In the genomic region with DNA sequence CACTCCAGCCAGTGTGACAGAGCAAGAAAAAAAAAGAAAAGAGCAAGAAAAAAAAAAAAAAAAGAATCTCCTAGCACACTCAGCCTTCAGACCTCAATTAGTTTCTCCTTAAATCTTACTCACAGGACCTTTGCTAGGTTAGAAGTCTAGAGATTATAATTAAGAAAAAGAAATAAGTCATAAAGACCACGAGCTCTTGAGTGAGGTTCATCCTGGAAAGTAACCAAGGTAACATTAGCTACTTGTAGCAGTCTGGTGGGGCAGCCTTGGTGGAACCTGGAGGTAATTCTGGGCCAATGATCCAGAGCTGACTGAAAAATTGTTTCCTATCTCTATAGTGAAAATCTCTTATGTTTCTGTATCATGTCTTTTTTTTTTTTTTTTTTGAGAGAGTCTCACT, we compare ENCODE assay signal across 19 cellular contexts. TPM values are rescaled to one million over a fixed set of nuclear protein-coding genes. Genes with fewer than 3 reads are reported as not detected.
A peak's percentile ranks its signal among the peaks of the same experiment; 100 is the strongest.
DNase-seq lines count a peak whose midpoint lies in the region; ATAC-seq, FAIRE-seq and TF ChIP-seq lines count a peak whose summit lies in the region.
"Had no signal": no experiment of that assay in that cellular context is flagged by ENCODE, and none has a peak within 500 bp of the region (broad histone marks: within the 10 kb centered on the region; RNA-seq: fewer than 3 reads in every experiment).

No MANE protein-coding gene starts in this region.

- no peaks in the 10 kb centered on the region for H3K79me2 ChIP-seq in endothelial cell of umbilical vein (ENCODE audit: control insufficient read depth, insufficient read depth, low read length)

- no peaks in the 10 kb centered on the region for H3K27me3 ChIP-seq in endothelial cell of umbilical vein (ENCODE audit: control insufficient read depth in 2 of 2, insufficient read depth in 2 of 2, low read length in 2 of 2)
- H3K27me3 ChIP-seq: BLaER1 had no signal

- no peaks in the 10 kb centered on the region for H3K36me3 Mint-ChIP-seq in activated CD4-positive, alpha-beta memory T cell treated with anti-CD3 and anti-CD28 coated beads for 36 hours
- H3K36me3 Mint-ChIP-seq in activated CD4-positive, alpha-beta memory T cell treated with anti-CD3 and anti-CD28 coated beads, Interleukin-2, amount 10 ng/mL, durations not matched to agents 7 days and 5 days (ENCODE audit: low read depth): no peaks in the 10 kb centered on the region
- H3K36me3 Mint-ChIP-seq in activated T-helper 1 cell treated with anti-CD3 and anti-CD28 coated beads, Interleukin-12 subunit alpha, Interleukin-12 subunit beta, Interleukin-2, Interleukin-4 antibody, amounts not matched to agents 30 ng/mL and 10 ng/mL and 1 ng/mL, durations not matched to agents 14 hours and 24 hours and 36 hours (ENCODE audit: low read depth): no peaks in the 10 kb centered on the region
- H3K36me3 Mint-ChIP-seq: CD14-positive monocyte; CD4-positive, alpha-beta memory T cell had no signal

- no peak overlapping the region for H3K27ac ChIP-seq in endothelial cell of umbilical vein (ENCODE audit: insufficient read depth, low read depth, low read length)
- H3K27ac ChIP-seq: BLaER1 had no signal

- no peak overlapping the region for H2AFZ ChIP-seq in endothelial cell of umbilical vein (ENCODE audit: low read depth, low read length)
- H2AFZ ChIP-seq: GM23248 had no signal

- H3K4me1 ChIP-seq in endothelial cell of umbilical vein (ENCODE audit: control insufficient read depth, extremely low read depth, insufficient read depth, low read length): no peaks in the 10 kb centered on the region

- H3K9ac ChIP-seq in endothelial cell of umbilical vein (replicated peaks; ENCODE audit: extremely low read depth, insufficient read depth, low read length): no peak overlapping the region
- H3K9ac ChIP-seq: BLaER1, GM23248 had no signal

- no peak for TF ChIP-seq POLR2A in endothelial cell of umbilical vein (IDR thresholded peaks at IDR 0.05; ENCODE audit: low read depth, low read length)

- no peak for TF ChIP-seq CTCF in endothelial cell of umbilical vein (IDR thresholded peaks at IDR 0.05; ENCODE audit: extremely low read depth in 1 of 2, insufficient read depth in 1 of 2, low read depth in 1 of 2, low read length in 2 of 2)

- peak; percentile 12 for DNase-seq in activated CD4-positive, alpha-beta memory T cell treated with anti-CD3 and anti-CD28 coated beads for 36 hours
- no peak for DNase-seq in activated CD4-positive, alpha-beta memory T cell treated with anti-CD3 and anti-CD28 coated beads, Interleukin-2, amount 10 ng/mL, durations not matched to agents 7 days and 5 days
- peak; percentile 2 for DNase-seq in stimulated activated CD4-positive, alpha-beta T cell treated with anti-CD3 and anti-CD28 coated beads, Interleukin-1b, Interleukin-23, amount 100 ng/mL, for 48 hours
- no peak for DNase-seq in stimulated activated CD4-positive, alpha-beta T cell treated with anti-CD3 and anti-CD28 coated beads, Interleukin-15, amount 100 ng/mL, for 24 hours
- DNase-seq in endothelial cell of umbilical vein (ENCODE audit: low read depth, low spot score) (no peak), NCI-H2196 (lab: John Stamatoyannopoulos, UW; ENCODE audit: unreplicated experiment) (no peak)
- no peak for DNase-seq in stimulated activated naive CD8-positive, alpha-beta T cell treated with anti-CD3 and anti-CD28 coated beads, Interleukin-15, amount 100 ng/mL, for 72 hours
- no peak for DNase-seq in activated T-helper 1 cell treated with anti-CD3 and anti-CD28 coated beads, Interleukin-12 subunit alpha, Interleukin-12 subunit beta, Interleukin-2, Interleukin-4 antibody, amounts not matched to agents 30 ng/mL and 10 ng/mL and 1 ng/mL, durations not matched to agents 14 hours and 24 hours and 36 hours (ENCODE audit: low spot score)
- DNase-seq: 8988T; CD4-positive, alpha-beta memory T cell; DMS153; DMS79; GDM1 had no signal

- no peaks in the 10 kb centered on the region for H3K36me3 ChIP-seq in endothelial cell of umbilical vein (ENCODE audit: control insufficient read depth in 2 of 2, extremely low read depth in 1 of 2, insufficient read depth in 2 of 2, low read length in 2 of 2)
- H3K36me3 ChIP-seq: BLaER1 had no signal

- POLR2A ChIA-PET in activated CD4-positive, alpha-beta memory T cell treated with anti-CD3 and anti-CD28 coated beads for 36 hours (lab: Charles Lee): interaction anchor here (1.2 kb wide), 1 partner anchor 36 kb away, joined by 3 read pairs; no protein-coding TSS in a partner anchor
- POLR2A ChIA-PET in activated CD4-positive, alpha-beta memory T cell treated with anti-CD3 and anti-CD28 coated beads, Interleukin-2, amount 10 ng/mL, durations not matched to agents 7 days and 5 days (lab: Charles Lee): no interaction called here
- POLR2A ChIA-PET in endothelial cell of umbilical vein (lab: Charles Lee): no interaction called here

- no peaks in the 10 kb centered on the region for H4K20me1 ChIP-seq in endothelial cell of umbilical vein (replicated peaks; ENCODE audit: control insufficient read depth, extremely low read depth, insufficient read depth, low read length)
- H4K20me1 ChIP-seq: BLaER1 had no signal

- H3K9me3 ChIP-seq in endothelial cell of umbilical vein (replicated peaks; ENCODE audit: control insufficient read depth, insufficient read depth, low read length): no peaks in the 10 kb centered on the region
- H3K9me3 ChIP-seq: BLaER1 had no signal

- no peak overlapping the region for H3K4me3 ChIP-seq in endothelial cell of umbilical vein (replicated peaks in 1 of 3; ENCODE audit: insufficient read depth in 1 of 3, low read depth in 1 of 3, low read length in 3 of 3)
- H3K4me3 ChIP-seq: BLaER1, GM23248 had no signal

- no TSS peak for BruUV-seq in endothelial cell of umbilical vein (replicated peaks; lab: Mats Ljungman, UMichigan)

- no peaks in the 10 kb centered on the region for H3K9me3 Mint-ChIP-seq in activated CD4-positive, alpha-beta memory T cell treated with anti-CD3 and anti-CD28 coated beads for 36 hours
- H3K9me3 Mint-ChIP-seq in activated CD4-positive, alpha-beta memory T cell treated with anti-CD3 and anti-CD28 coated beads, Interleukin-2, amount 10 ng/mL, durations not matched to agents 7 days and 5 days: no peaks in the 10 kb centered on the region
- no peaks in the 10 kb centered on the region for H3K9me3 Mint-ChIP-seq in stimulated activated naive CD8-positive, alpha-beta T cell treated with anti-CD3 and anti-CD28 coated beads, Interleukin-15, amount 100 ng/mL, for 72 hours
- H3K9me3 Mint-ChIP-seq in activated T-helper 1 cell treated with anti-CD3 and anti-CD28 coated beads, Interleukin-12 subunit alpha, Interleukin-12 subunit beta, Interleukin-2, Interleukin-4 antibody, amounts not matched to agents 30 ng/mL and 10 ng/mL and 1 ng/mL, durations not matched to agents 14 hours and 24 hours and 36 hours: no peaks in the 10 kb centered on the region
- H3K9me3 Mint-ChIP-seq: CD4-positive, alpha-beta memory T cell had no signal

- H3K4me1 Mint-ChIP-seq in activated CD4-positive, alpha-beta memory T cell treated with anti-CD3 and anti-CD28 coated beads for 36 hours (ENCODE audit: low read depth): peaks cover 5% of the 10 kb centered on the region
- H3K4me1 Mint-ChIP-seq in activated CD4-positive, alpha-beta memory T cell treated with anti-CD3 and anti-CD28 coated beads, Interleukin-2, amount 10 ng/mL, durations not matched to agents 7 days and 5 days: no peaks in the 10 kb centered on the region
- no peaks in the 10 kb centered on the region for H3K4me1 Mint-ChIP-seq in stimulated activated naive CD8-positive, alpha-beta T cell treated with anti-CD3 and anti-CD28 coated beads, Interleukin-15, amount 100 ng/mL, for 72 hours
- no peaks in the 10 kb centered on the region for H3K4me1 Mint-ChIP-seq in activated T-helper 1 cell treated with anti-CD3 and anti-CD28 coated beads, Interleukin-12 subunit alpha, Interleukin-12 subunit beta, Interleukin-2, Interleukin-4 antibody, amounts not matched to agents 30 ng/mL and 10 ng/mL and 1 ng/mL, durations not matched to agents 14 hours and 24 hours and 36 hours (ENCODE audit: low read depth)

- no peak overlapping the region for H3K4me2 ChIP-seq in endothelial cell of umbilical vein (ENCODE audit: insufficient read depth, low read length)
- H3K4me2 ChIP-seq: BLaER1 had no signal

- FAIRE-seq in endothelial cell of umbilical vein (lab: Jason Lieb, UNC): peak; percentile 4
- FAIRE-seq: GM12892, GM18507, H54 had no signal

- H3K9me1 ChIP-seq in endothelial cell of umbilical vein (replicated peaks; ENCODE audit: control insufficient read depth, extremely low read depth, insufficient read depth, low read length): no peaks in the 10 kb centered on the region

- no peak overlapping the region for H3K27ac Mint-ChIP-seq in activated CD4-positive, alpha-beta memory T cell treated with anti-CD3 and anti-CD28 coated beads for 36 hours
- H3K27ac Mint-ChIP-seq in activated CD4-positive, alpha-beta memory T cell treated with anti-CD3 and anti-CD28 coated beads, Interleukin-2, amount 10 ng/mL, durations not matched to agents 7 days and 5 days: no peak overlapping the region
- peak overlapping the region in 1 of 2 donors; percentile 92 for H3K27ac Mint-ChIP-seq in stimulated activated naive CD8-positive, alpha-beta T cell treated with anti-CD3 and anti-CD28 coated beads, Interleukin-15, amount 100 ng/mL, for 72 hours
- no peak overlapping the region for H3K27ac Mint-ChIP-seq in activated T-helper 1 cell treated with anti-CD3 and anti-CD28 coated beads, Interleukin-12 subunit alpha, Interleukin-12 subunit beta, Interleukin-2, Interleukin-4 antibody, amounts not matched to agents 30 ng/mL and 10 ng/mL and 1 ng/mL, durations not matched to agents 14 hours and 24 hours and 36 hours
- H3K27ac Mint-ChIP-seq: CD14-positive monocyte; CD4-positive, alpha-beta memory T cell had no signal

- H3K4me3 Mint-ChIP-seq in activated CD4-positive, alpha-beta memory T cell treated with anti-CD3 and anti-CD28 coated beads for 36 hours: no peak overlapping the region
- H3K4me3 Mint-ChIP-seq in activated CD4-positive, alpha-beta memory T cell treated with anti-CD3 and anti-CD28 coated beads, Interleukin-2, amount 10 ng/mL, durations not matched to agents 7 days and 5 days: no peak overlapping the region
- no peak overlapping the region for H3K4me3 Mint-ChIP-seq in stimulated activated naive CD8-positive, alpha-beta T cell treated with anti-CD3 and anti-CD28 coated beads, Interleukin-15, amount 100 ng/mL, for 72 hours
- no peak overlapping the region for H3K4me3 Mint-ChIP-seq in activated T-helper 1 cell treated with anti-CD3 and anti-CD28 coated beads, Interleukin-12 subunit alpha, Interleukin-12 subunit beta, Interleukin-2, Interleukin-4 antibody, amounts not matched to agents 30 ng/mL and 10 ng/mL and 1 ng/mL, durations not matched to agents 14 hours and 24 hours and 36 hours
- H3K4me3 Mint-ChIP-seq: CD14-positive monocyte; CD4-positive, alpha-beta memory T cell had no signal

- intact Hi-C loops in activated CD4-positive, alpha-beta memory T cell treated with anti-CD3 and anti-CD28 coated beads for 36 hours (cut with micrococcal nuclease): no loop called here
- intact Hi-C loops in endothelial cell of umbilical vein (cut with micrococcal nuclease): no loop called here
- intact Hi-C loops in activated T-helper 1 cell treated with anti-CD3 and anti-CD28 coated beads, Interleukin-12 subunit alpha, Interleukin-12 subunit beta, Interleukin-2, Interleukin-4 antibody, amounts not matched to agents 30 ng/mL and 10 ng/mL and 1 ng/mL, durations not matched to agents 14 hours and 24 hours and 36 hours (cut with micrococcal nuclease): no loop called here

- ATAC-seq in stimulated activated naive CD8-positive, alpha-beta T cell treated with anti-CD3 and anti-CD28 coated beads, Interleukin-15, amount 100 ng/mL, for 72 hours: peak; percentile 35

- dilution Hi-C loops in endothelial cell of umbilical vein (cut with MboI; ENCODE audit: extremely low pct_ligation_motif_present, low sequenced_read_pairs): no loop called here

- no peaks in the 10 kb centered on the region for H3K27me3 Mint-ChIP-seq in activated CD4-positive, alpha-beta memory T cell treated with anti-CD3 and anti-CD28 coated beads for 36 hours
- no peaks in the 10 kb centered on the region for H3K27me3 Mint-ChIP-seq in activated CD4-positive, alpha-beta memory T cell treated with anti-CD3 and anti-CD28 coated beads, Interleukin-2, amount 10 ng/mL, durations not matched to agents 7 days and 5 days
- H3K27me3 Mint-ChIP-seq in stimulated activated naive CD8-positive, alpha-beta T cell treated with anti-CD3 and anti-CD28 coated beads, Interleukin-15, amount 100 ng/mL, for 72 hours: no peaks in the 10 kb centered on the region
- no peaks in the 10 kb centered on the region for H3K27me3 Mint-ChIP-seq in activated T-helper 1 cell treated with anti-CD3 and anti-CD28 coated beads, Interleukin-12 subunit alpha, Interleukin-12 subunit beta, Interleukin-2, Interleukin-4 antibody, amounts not matched to agents 30 ng/mL and 10 ng/mL and 1 ng/mL, durations not matched to agents 14 hours and 24 hours and 36 hours (ENCODE audit: insufficient read depth)
- H3K27me3 Mint-ChIP-seq: CD4-positive, alpha-beta memory T cell had no signal

- CTCF ChIA-PET in activated CD4-positive, alpha-beta memory T cell treated with anti-CD3 and anti-CD28 coated beads for 36 hours (lab: Charles Lee): no interaction called here
- CTCF ChIA-PET in activated CD4-positive, alpha-beta memory T cell treated with anti-CD3 and anti-CD28 coated beads, Interleukin-2, amount 10 ng/mL, durations not matched to agents 7 days and 5 days (lab: Charles Lee): interaction anchor here (0.7 kb wide), 2 partner anchors 113 to 156 kb away, joined by 3 read pairs; no protein-coding TSS in a partner anchor
- CTCF ChIA-PET in endothelial cell of umbilical vein (lab: Charles Lee): interaction anchor here (1.3 kb wide), 1 partner anchor 47 kb away, joined by 3 read pairs; no protein-coding TSS in a partner anchor

RNA-seq across cellular contexts. Expression of a gene that starts 21.2 kb away (rescaled TPM):
- 100 to 1,000 TPM; 216 to 218 TPM for total RNA-seq in activated CD4-positive, alpha-beta memory T cell treated with anti-CD3 and anti-CD28 coated beads for 36 hours
- total RNA-seq in activated CD4-positive, alpha-beta memory T cell treated with anti-CD3 and anti-CD28 coated beads, Interleukin-2, amount 10 ng/mL, durations not matched to agents 7 days and 5 days: 100 to 1,000 TPM; 224 to 225 TPM
- total RNA-seq in endothelial cell of umbilical vein: 300 and 304 TPM in 2 replicates
- polyA plus RNA-seq in endothelial cell of umbilical vein: 28.7 and 48.5 TPM in 2 replicates
- 49.3 and 50.0 TPM in 2 replicates for polyA plus RNA-seq in endothelial cell of umbilical vein (2011; cell fraction: cytosol; rRNA removed)
- 128 and 131 TPM in 2 replicates for polyA plus RNA-seq in endothelial cell of umbilical vein (2011; cell fraction: nucleus; rRNA removed)
- polyA plus RNA-seq in endothelial cell of umbilical vein (2012): 171 and 238 TPM in 2 replicates
- 158 and 184 TPM in 2 replicates for polyA minus RNA-seq in endothelial cell of umbilical vein
- 175 TPM for polyA minus RNA-seq in endothelial cell of umbilical vein (2011; cell fraction: cytosol; rRNA and poly(A)+ RNA removed)
- polyA minus RNA-seq in endothelial cell of umbilical vein (2011; cell fraction: nucleus; rRNA and poly(A)+ RNA removed): 207 and 245 TPM in 2 replicates
- total RNA-seq in activated T-helper 1 cell treated with anti-CD3 and anti-CD28 coated beads, Interleukin-12 subunit alpha, Interleukin-12 subunit beta, Interleukin-2, Interleukin-4 antibody, amounts not matched to agents 30 ng/mL and 10 ng/mL and 1 ng/mL, durations not matched to agents 14 hours and 24 hours and 36 hours: 312 and 337 TPM in 2 replicates

Comparison
In these comparisons a context has a peak if more than half of its experiments do, and no peak if none do; other contexts are left out.
1. DNase-seq: peak in activated CD4-positive, alpha-beta memory T cell treated with anti-CD3 and anti-CD28 coated beads for 36 hours (single experiment) and stimulated activated CD4-positive, alpha-beta T cell treated with anti-CD3 and anti-CD28 coated beads, Interleukin-1b, Interleukin-23, amount 100 ng/mL, for 48 hours (single experiment); none in activated CD4-positive, alpha-beta memory T cell treated with anti-CD3 and anti-CD28 coated beads, Interleukin-2, amount 10 ng/mL, durations not matched to agents 7 days and 5 days (single experiment), stimulated activated CD4-positive, alpha-beta T cell treated with anti-CD3 and anti-CD28 coated beads, Interleukin-15, amount 100 ng/mL, for 24 hours (single experiment), endothelial cell of umbilical vein (single experiment), stimulated activated naive CD8-positive, alpha-beta T cell treated with anti-CD3 and anti-CD28 coated beads, Interleukin-15, amount 100 ng/mL, for 72 hours (0 of 2), activated T-helper 1 cell treated with anti-CD3 and anti-CD28 coated beads, Interleukin-12 subunit alpha, Interleukin-12 subunit beta, Interleukin-2, Interleukin-4 antibody, amounts not matched to agents 30 ng/mL and 10 ng/mL and 1 ng/mL, durations not matched to agents 14 hours and 24 hours and 36 hours (single experiment) and NCI-H2196 (single experiment).